Comparison of ENCODE assay signal across 11 cellular contexts in the genomic region with DNA sequence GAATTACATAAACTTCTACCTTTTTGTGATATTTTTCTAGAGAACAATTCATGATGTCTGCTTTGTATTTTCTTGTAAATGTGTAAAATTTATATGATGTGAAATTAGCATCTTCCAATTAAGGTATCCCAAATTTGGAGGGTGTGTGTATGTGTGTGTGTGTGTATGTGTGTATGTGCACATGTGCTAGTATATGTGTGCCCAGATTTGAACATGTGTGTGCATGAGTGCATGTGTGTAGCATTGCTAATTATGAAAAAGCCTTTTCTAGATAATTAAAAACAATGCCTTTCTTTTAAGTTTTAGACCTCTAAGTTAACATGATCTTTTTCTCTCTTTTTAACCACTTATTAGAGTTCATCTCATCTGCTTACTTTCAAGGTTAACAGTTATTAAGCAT.
"Had no signal": no experiment of that assay in that cellular context is flagged by ENCODE, and none has a peak within 500 bp of the region (broad histone marks: within the 10 kb centered on the region; RNA-seq: fewer than 3 reads in every experiment).

No MANE protein-coding gene starts in this region.

- H3K4me2 ChIP-seq: GM23338 had no signal

- DNase-seq: GM23248, GOT3, H7, H9, HCEC 1CT, HFFc6 had no signal

- H3K9ac ChIP-seq: GM23248 had no signal

- H3K36me3 ChIP-seq: HAP-1 had no signal

- H3K4me3 ChIP-seq: GM23248, GM23338, HAP-1 had no signal

- H3K4me1 ChIP-seq: HAP-1 had no signal

- ATAC-seq: GM23338, HCT116 had no signal

- H2AFZ ChIP-seq: GM23248, GM23338 had no signal

- H3K27ac ChIP-seq: GM23248 had no signal

- H3K9me3 ChIP-seq: HAP-1 had no signal

- FAIRE-seq: H1, H54 had no signal
